Comparison of ENCODE assay signal across 11 cellular contexts in the genomic region with DNA sequence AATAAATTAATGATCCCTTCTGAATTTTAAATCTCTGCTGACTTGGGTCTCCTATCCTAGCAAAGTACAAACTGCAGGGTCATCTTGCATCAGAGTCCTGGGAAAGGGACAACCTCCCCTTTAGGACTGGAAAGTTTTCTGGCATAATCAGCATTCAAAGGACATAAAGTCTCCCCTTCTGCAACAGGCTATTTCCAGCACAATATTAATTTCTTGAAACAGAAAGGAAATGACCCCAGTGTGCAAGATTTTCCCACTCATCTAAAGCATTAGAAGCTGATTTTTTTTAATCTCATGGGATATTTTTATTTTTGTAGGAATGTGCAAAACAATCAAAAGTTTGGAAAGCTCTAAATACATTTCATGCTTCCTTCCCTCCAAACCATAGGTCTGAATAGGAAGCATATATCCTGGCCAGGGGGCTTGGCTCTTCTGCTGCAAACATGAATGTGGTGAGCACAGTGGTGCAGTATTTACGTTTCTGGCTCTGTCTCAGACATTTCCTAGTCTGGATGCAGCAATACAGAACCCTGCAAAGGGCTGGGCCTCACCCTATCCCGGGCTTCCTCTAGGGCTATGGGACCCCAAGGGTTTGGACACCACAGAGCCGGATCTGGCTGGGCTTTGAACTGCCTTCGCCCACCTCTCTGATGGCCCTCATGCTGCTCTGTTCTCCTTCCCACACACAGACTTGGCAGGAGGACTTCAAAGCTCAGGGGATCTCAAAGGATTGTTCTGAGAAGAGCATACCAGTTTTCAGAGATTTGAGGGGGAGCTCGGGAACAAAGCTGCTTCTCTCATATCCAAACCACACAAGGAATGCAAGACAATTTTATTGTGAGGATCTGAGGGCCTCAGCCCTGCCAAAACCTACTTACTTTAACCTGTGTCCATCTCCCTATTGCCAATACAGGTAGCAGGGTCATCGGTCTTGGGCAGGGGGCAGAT.
A peak's percentile ranks its signal among the peaks of the same experiment; 100 is the strongest.
DNase-seq lines count a peak whose midpoint lies in the region; ATAC-seq and TF ChIP-seq lines count a peak whose summit lies in the region.
"Had no signal": no experiment of that assay in that cellular context is flagged by ENCODE, and none has a peak within 500 bp of the region (broad histone marks: within the 10 kb centered on the region; RNA-seq: fewer than 3 reads in every experiment).

No MANE protein-coding gene starts in this region.

- no peaks in the 10 kb centered on the region for H3K9me3 Mint-ChIP-seq in natural killer cell
- H3K9me3 Mint-ChIP-seq in natural killer cell treated with Interleukin-12 subunit alpha and Interleukin-12 subunit beta and Interleukin-15 and Interleukin-18, amount 100 ng/mL, for 72 hours, result no peaks in the 10 kb centered on the region
- H3K9me3 Mint-ChIP-seq: T-helper 2 cell treated with Interferon-gamma antibody and Interleukin-4, amounts not matched to agents 5 μg/mL and 100 μg/mL, for 36 hours had no signal

- intact Hi-C loops in natural killer cell (cut with micrococcal nuclease), result no loop called here

- H3K4me3 ChIP-seq in fibroblast of pulmonary artery (replicated peaks; ENCODE audit: low read depth, low read length) (no peak overlapping the region), osteoblast (ENCODE audit: insufficient read depth, low read length) (no peak overlapping the region)

- peaks cover 7% of the 10 kb centered on the region for H3K36me3 Mint-ChIP-seq in natural killer cell
- no peaks in the 10 kb centered on the region for H3K36me3 Mint-ChIP-seq in natural killer cell treated with Interleukin-12 subunit alpha and Interleukin-12 subunit beta and Interleukin-15 and Interleukin-18, amount 100 ng/mL, for 72 hours

- no peaks in the 10 kb centered on the region for H3K27me3 ChIP-seq in osteoblast (ENCODE audit: insufficient read depth, low read length)

- H3K9me3 ChIP-seq in osteoblast (ENCODE audit: low read depth, low read length), result no peaks in the 10 kb centered on the region

- no peaks in the 10 kb centered on the region for H3K27me3 Mint-ChIP-seq in natural killer cell (ENCODE audit: low read depth in 2 of 2)
- H3K27me3 Mint-ChIP-seq in natural killer cell treated with Interleukin-12 subunit alpha and Interleukin-12 subunit beta and Interleukin-15 and Interleukin-18, amount 100 ng/mL, for 72 hours, result no peaks in the 10 kb centered on the region

- peaks cover 37 to 48% of the 10 kb centered on the region in 2 donors for H3K4me1 Mint-ChIP-seq in natural killer cell
- H3K4me1 Mint-ChIP-seq in natural killer cell treated with Interleukin-12 subunit alpha and Interleukin-12 subunit beta and Interleukin-15 and Interleukin-18, amount 100 ng/mL, for 72 hours (ENCODE audit: low read depth in 2 of 2), result peaks cover 0 to 27% of the 10 kb centered on the region in 2 donors

- H3K27ac ChIP-seq in osteoblast (ENCODE audit: low read depth, low read length), result peak overlapping the region; percentile 90

- TF ChIP-seq CTCF in natural killer cell (IDR thresholded peaks at IDR 0.05) (no peak), fibroblast of pulmonary artery (IDR thresholded peaks at IDR 0.05; ENCODE audit: low read length, missing control alignments) (no peak), osteoblast (IDR thresholded peaks at IDR 0.05; ENCODE audit: extremely low read depth, low read depth, low read length) (no peak)

- no peaks in the 10 kb centered on the region for H4K20me1 ChIP-seq in osteoblast (ENCODE audit: insufficient read depth, low read length)

- no peak overlapping the region for H3K4me3 Mint-ChIP-seq in natural killer cell
- no peak overlapping the region for H3K4me3 Mint-ChIP-seq in natural killer cell treated with Interleukin-12 subunit alpha and Interleukin-12 subunit beta and Interleukin-15 and Interleukin-18, amount 100 ng/mL, for 72 hours
- H3K4me3 Mint-ChIP-seq: T-helper 2 cell treated with Interferon-gamma antibody and Interleukin-4, amounts not matched to agents 5 μg/mL and 100 μg/mL, for 36 hours had no signal

- DNase-seq in natural killer cell (no peak), fibroblast of pulmonary artery (ENCODE audit: low read depth) (peak; percentile 82), osteoblast (ENCODE audit: insufficient read length, low spot score, missing footprints) (peak; percentile 81), NCI-H2081 (lab: John Stamatoyannopoulos, UW) (no peak), SIG-M5 (lab: John Stamatoyannopoulos, UW) (no peak)
- no peak for DNase-seq in natural killer cell treated with Interleukin-12 subunit alpha and Interleukin-12 subunit beta and Interleukin-15 and Interleukin-18, amount 100 ng/mL, for 72 hours (ENCODE audit: low spot score)
- DNase-seq: activated T-cell treated with anti-CD3 and anti-CD28 coated beads, Interleukin-2, amount 50 U/mL, for 48 hours; NCI-H2171 had no signal

- H3K4me2 ChIP-seq in osteoblast (ENCODE audit: insufficient read depth, low read length), result peak overlapping the region; percentile 8

- H2AFZ ChIP-seq in osteoblast (ENCODE audit: low read length), result no peak overlapping the region

- peaks cover 32% of the 10 kb centered on the region for H3K36me3 ChIP-seq in osteoblast (ENCODE audit: insufficient read depth, low read length)

- ATAC-seq in natural killer cell (peak in 1 of 3 donors; percentile 17), GM19397 (IDR thresholded peaks at IDR 0.05; ENCODE audit: unreplicated experiment) (no peak), GM21576 (IDR thresholded peaks at IDR 0.05; ENCODE audit: unreplicated experiment) (no peak)
- no peak for ATAC-seq in natural killer cell treated with Interleukin-12 subunit alpha and Interleukin-12 subunit beta and Interleukin-15 and Interleukin-18, amount 100 ng/mL, for 72 hours

- H3K27ac Mint-ChIP-seq in natural killer cell, result peak overlapping the region; percentile 50 to 67
- H3K27ac Mint-ChIP-seq in natural killer cell treated with Interleukin-12 subunit alpha and Interleukin-12 subunit beta and Interleukin-15 and Interleukin-18, amount 100 ng/mL, for 72 hours, result peak overlapping the region in 1 of 2 donors; percentile 58
- H3K27ac Mint-ChIP-seq: T-helper 2 cell treated with Interferon-gamma antibody and Interleukin-4, amounts not matched to agents 5 μg/mL and 100 μg/mL, for 36 hours had no signal

- peaks cover 59% of the 10 kb centered on the region for H3K79me2 ChIP-seq in osteoblast (ENCODE audit: insufficient read depth, low read length)

- H3K4me1 ChIP-seq in osteoblast (ENCODE audit: insufficient read depth, low read length), result peaks cover 53% of the 10 kb centered on the region

Comparison
In these comparisons a context has a peak if more than half of its experiments do, and no peak if none do; other contexts are left out.
1. DNase-seq: peak in fibroblast of pulmonary artery (single experiment) and osteoblast (single experiment); none in natural killer cell (single experiment), natural killer cell treated with Interleukin-12 subunit alpha and Interleukin-12 subunit beta and Interleukin-15 and Interleukin-18, amount 100 ng/mL, for 72 hours (single experiment), NCI-H2081 (0 of 2) and SIG-M5 (single experiment).